ENCODE assay signal across 8 cellular contexts in the genomic region with DNA sequence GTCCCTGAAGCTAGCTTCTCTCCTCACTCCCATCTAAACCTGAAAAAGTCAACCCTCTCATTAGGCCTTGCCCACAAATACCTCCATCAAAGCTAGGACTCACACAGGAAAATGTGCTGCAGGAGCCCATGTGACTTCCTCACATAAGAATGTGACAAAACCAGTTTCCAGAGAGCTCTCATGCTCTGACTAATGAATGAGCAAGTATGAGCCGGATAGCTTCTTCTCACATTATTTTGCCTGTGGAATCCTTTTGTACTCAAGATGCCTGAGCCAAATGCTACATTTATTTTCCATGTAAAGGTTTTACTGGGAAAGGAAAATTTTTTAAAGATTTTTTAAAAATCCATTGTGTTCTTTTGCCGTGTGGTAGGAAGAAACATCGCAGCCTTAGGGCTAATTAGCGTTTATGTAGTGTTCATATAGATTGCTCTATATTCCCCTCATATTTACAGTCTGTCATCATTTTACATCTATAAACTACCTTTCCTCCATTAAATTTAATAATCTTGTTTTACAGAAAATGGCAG.
DNase-seq lines count a peak whose midpoint lies in the region; TF ChIP-seq lines count a peak whose summit lies in the region.

No MANE protein-coding gene starts in this region.

- peaks cover 3% of the 10 kb centered on the region for H3K4me1 ChIP-seq in testis

- H3K4me3 ChIP-seq in cardiac fibroblast (replicated peaks in 1 of 2; ENCODE audit: low read depth in 2 of 2, low read length in 2 of 2), result no peak overlapping the region
- no peak overlapping the region for H3K4me3 ChIP-seq in neural cell (ENCODE audit: low read length)
- no peak overlapping the region for H3K4me3 ChIP-seq in testis

- no peaks in the 10 kb centered on the region for H4K20me1 ChIP-seq in neural cell (ENCODE audit: insufficient read depth)

- H3K27me3 ChIP-seq in neural cell (ENCODE audit: insufficient read depth, low read depth, low read length) (no peaks in the 10 kb centered on the region), testis (no peaks in the 10 kb centered on the region)

- no peaks in the 10 kb centered on the region for H3F3A ChIP-seq in neural cell (ENCODE audit: insufficient read depth, low read length, poor library complexity, severe bottlenecking)

- no peak for TF ChIP-seq POLR2A in testis (IDR thresholded peaks at IDR 0.05)

- TF ChIP-seq RAD21 in neural cell (conservative IDR thresholded peaks at IDR 0.05), result no peak

- H2AFZ ChIP-seq in neural cell (ENCODE audit: low read depth, low read length), result no peak overlapping the region

- H3K9me2 ChIP-seq in neural cell (ENCODE audit: insufficient read depth, low read length), result no peaks in the 10 kb centered on the region

- no peaks in the 10 kb centered on the region for H3K79me2 ChIP-seq in neural cell (replicated peaks; ENCODE audit: insufficient read depth, low read length)

- peak overlapping the region; percentile 49 for H3K27ac ChIP-seq in neural cell (ENCODE audit: low read length)
- no peak overlapping the region for H3K27ac ChIP-seq in testis

- no peak for TF ChIP-seq EP300 in neural cell (conservative IDR thresholded peaks at IDR 0.05; ENCODE audit: poor library complexity, severe bottlenecking)

- H3K9ac ChIP-seq in neural cell (ENCODE audit: low read length), result peak overlapping the region; percentile 14

- H3K4me2 ChIP-seq in neural cell (ENCODE audit: low read length), result peak overlapping the region; percentile 11

- intact Hi-C loops in testis (cut with DNase I; ENCODE audit: low total_unique reads), result no loop called here

- 81 to 83% methylated on average over 4 of the region's 4 CpGs for whole genome bisulfite sequencing in testis, 2 donors

- no peak for TF ChIP-seq CTCF in cardiac fibroblast (IDR thresholded peaks at IDR 0.05; ENCODE audit: low read depth, low read length)
- peak; percentile 42 for TF ChIP-seq CTCF in neural cell (IDR thresholded peaks at IDR 0.05; ENCODE audit: poor library complexity, severe bottlenecking)
- peak in 1 of 3 experiments; percentile 3 for TF ChIP-seq CTCF in testis (IDR thresholded peaks at IDR 0.05)

- H3K36me3 ChIP-seq in neural cell (ENCODE audit: insufficient read depth, low read length) (no peaks in the 10 kb centered on the region), testis (ENCODE audit: low read depth, missing control alignments) (no peaks in the 10 kb centered on the region)

- H3K9me3 ChIP-seq in neural cell (ENCODE audit: low read length) (no peaks in the 10 kb centered on the region), testis (no peaks in the 10 kb centered on the region)

- peak; percentile 75 for DNase-seq in GM03348 (ENCODE audit: low spot score)
- peak; percentile 82 for DNase-seq in NCI-H748 (lab: John Stamatoyannopoulos, UW; ENCODE audit: unreplicated experiment)
- peak; percentile 74 to 97 for DNase-seq in cardiac fibroblast (ENCODE audit: low read depth in 2 of 2)
- no peak for DNase-seq in GF-D8 (lab: John Stamatoyannopoulos, UW)
- no peak for DNase-seq in middle frontal gyrus (ENCODE audit: extremely low spot score, low spot score)
- DNase-seq in testis, result no peak
- DNase-seq in NCI-H187 treated with DMSO at 0.1 percent for 48 hours (lab: John Stamatoyannopoulos, UW), result no peak

TF ChIP-seq in neural cell, 6 proteins besides CTCF, POLR2A, EP300 and RAD21:
- TF ChIP-seq TAF1 (IDR thresholded peaks at IDR 0.05; ENCODE audit: low read depth) (no peak), POLR2AphosphoS5 (IDR thresholded peaks at IDR 0.05) (peak; percentile 35), MXI1 (conservative IDR thresholded peaks at IDR 0.05; ENCODE audit: poor library complexity, severe bottlenecking) (no peak)

Comparison
In these comparisons a context has a peak if more than half of its experiments do, and no peak if none do; other contexts are left out.
1. DNase-seq: peak in GM03348 (single experiment), NCI-H748 (single experiment) and cardiac fibroblast (2 of 2); none in GF-D8 (single experiment), middle frontal gyrus (single experiment), testis (single experiment) and NCI-H187 treated with DMSO at 0.1 percent for 48 hours (single experiment).